In the genomic region with DNA sequence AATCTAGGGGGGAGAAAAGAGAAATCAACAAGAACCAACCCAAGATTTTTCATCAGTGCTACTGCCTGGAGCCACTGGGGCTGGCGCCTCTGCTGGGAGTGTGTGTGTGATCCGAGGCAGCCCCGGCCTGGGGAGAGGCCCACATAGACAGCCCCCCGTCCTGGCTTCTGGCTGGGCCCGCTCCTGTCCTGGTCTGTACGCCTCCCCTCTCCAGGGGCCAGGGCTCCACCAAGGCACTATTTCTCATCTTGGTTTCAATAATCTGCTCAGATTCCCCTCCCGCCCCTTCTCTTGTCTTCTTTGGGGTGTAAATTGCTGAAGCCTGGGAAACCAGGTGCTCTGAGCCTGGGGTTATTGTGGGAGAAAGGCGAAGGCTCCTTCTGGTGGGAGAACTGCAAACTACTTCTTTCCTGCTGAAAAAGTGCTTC, we compare ENCODE assay signal across 1 cellular context.
TF ChIP-seq lines count a peak whose summit lies in the region.

No MANE protein-coding gene starts in this region.

TF ChIP-seq in SK-N-SH treated with all-trans-retinoic acid at 6 μM for 48 hours, 23 proteins besides CTCF, POLR2A, EP300 and RAD21 (continued from another document):
- TF ChIP-seq, protein P1, sequence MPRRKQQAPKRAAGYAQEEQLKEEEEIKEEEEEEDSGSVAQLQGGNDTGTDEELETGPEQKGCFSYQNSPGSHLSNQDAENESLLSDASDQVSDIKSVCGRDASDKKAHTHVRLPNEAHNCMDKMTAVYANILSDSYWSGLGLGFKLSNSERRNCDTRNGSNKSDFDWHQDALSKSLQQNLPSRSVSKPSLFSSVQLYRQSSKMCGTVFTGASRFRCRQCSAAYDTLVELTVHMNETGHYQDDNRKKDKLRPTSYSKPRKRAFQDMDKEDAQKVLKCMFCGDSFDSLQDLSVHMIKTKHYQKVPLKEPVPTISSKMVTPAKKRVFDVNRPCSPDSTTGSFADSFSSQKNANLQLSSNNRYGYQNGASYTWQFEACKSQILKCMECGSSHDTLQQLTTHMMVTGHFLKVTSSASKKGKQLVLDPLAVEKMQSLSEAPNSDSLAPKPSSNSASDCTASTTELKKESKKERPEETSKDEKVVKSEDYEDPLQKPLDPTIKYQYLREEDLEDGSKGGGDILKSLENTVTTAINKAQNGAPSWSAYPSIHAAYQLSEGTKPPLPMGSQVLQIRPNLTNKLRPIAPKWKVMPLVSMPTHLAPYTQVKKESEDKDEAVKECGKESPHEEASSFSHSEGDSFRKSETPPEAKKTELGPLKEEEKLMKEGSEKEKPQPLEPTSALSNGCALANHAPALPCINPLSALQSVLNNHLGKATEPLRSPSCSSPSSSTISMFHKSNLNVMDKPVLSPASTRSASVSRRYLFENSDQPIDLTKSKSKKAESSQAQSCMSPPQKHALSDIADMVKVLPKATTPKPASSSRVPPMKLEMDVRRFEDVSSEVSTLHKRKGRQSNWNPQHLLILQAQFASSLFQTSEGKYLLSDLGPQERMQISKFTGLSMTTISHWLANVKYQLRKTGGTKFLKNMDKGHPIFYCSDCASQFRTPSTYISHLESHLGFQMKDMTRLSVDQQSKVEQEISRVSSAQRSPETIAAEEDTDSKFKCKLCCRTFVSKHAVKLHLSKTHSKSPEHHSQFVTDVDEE (CRISPR knock-in tag; IDR thresholded peaks at IDR 0.05), result no peak
- TF ChIP-seq PPARA (CRISPR knock-in tag; IDR thresholded peaks at IDR 0.05; ENCODE audit: borderline replicate concordance), result no peak
- TF ChIP-seq, protein P2, sequence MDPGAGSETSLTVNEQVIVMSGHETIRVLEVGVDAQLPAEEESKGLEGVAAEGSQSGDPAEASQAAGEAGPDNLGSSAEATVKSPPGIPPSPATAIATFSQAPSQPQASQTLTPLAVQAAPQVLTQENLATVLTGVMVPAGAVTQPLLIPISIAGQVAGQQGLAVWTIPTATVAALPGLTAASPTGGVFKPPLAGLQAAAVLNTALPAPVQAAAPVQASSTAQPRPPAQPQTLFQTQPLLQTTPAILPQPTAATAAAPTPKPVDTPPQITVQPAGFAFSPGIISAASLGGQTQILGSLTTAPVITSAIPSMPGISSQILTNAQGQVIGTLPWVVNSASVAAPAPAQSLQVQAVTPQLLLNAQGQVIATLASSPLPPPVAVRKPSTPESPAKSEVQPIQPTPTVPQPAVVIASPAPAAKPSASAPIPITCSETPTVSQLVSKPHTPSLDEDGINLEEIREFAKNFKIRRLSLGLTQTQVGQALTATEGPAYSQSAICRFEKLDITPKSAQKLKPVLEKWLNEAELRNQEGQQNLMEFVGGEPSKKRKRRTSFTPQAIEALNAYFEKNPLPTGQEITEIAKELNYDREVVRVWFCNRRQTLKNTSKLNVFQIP (CRISPR knock-in tag; IDR thresholded peaks at IDR 0.05; ENCODE audit: borderline replicate concordance, low read depth), result no peak
- no peak for TF ChIP-seq RARB (CRISPR knock-in tag; IDR thresholded peaks at IDR 0.05)
- TF ChIP-seq ARNTL (CRISPR knock-in tag; IDR thresholded peaks at IDR 0.05; ENCODE audit: borderline replicate concordance, low read depth), result no peak
- TF ChIP-seq ISL1 (CRISPR knock-in tag; IDR thresholded peaks at IDR 0.05), result no peak
- no peak for TF ChIP-seq TCF4 (CRISPR knock-in tag; IDR thresholded peaks at IDR 0.05; ENCODE audit: borderline replicate concordance)
- no peak for TF ChIP-seq ZNF565 (CRISPR knock-in tag; conservative IDR thresholded peaks at IDR 0.05; ENCODE audit: low read depth)
